Comparison of ENCODE assay signal across 27 cellular contexts in the genomic region with DNA sequence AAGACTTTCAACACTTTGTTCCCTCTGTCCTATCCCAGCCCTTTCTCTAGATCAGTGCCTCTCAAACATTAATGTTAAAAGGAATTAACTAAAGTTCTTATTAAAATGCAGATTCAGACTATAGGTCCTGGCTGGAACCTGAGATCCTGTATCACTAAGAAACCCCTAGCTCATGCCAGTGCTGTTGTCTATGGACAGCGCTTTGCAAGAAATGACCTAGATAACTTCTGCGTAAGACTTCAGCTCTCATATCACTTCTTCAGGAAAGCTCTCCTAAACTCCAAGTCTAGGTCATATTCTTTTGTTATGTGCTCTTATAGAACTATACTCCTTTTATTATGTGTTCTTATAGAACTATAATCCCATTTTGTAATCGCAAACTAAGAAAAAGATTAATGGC.
"Had no signal": no experiment of that assay in that cellular context is flagged by ENCODE, and none has a peak within 500 bp of the region (broad histone marks: within the 10 kb centered on the region; RNA-seq: fewer than 3 reads in every experiment).

No MANE protein-coding gene starts in this region.

- H3K27me3 ChIP-seq: neural progenitor cell, ovary, right lobe of liver, sigmoid colon, stomach, thyroid gland, tibial nerve, upper lobe of left lung, vagina had no signal

- H3K9ac ChIP-seq: neural progenitor cell, parathyroid adenoma had no signal

- H3K36me3 ChIP-seq: neural progenitor cell, ovary, prostate gland, right lobe of liver, sigmoid colon, stomach, thoracic aorta, thyroid gland, tibial nerve, upper lobe of left lung, vagina had no signal

- H3K27ac ChIP-seq: neural progenitor cell, ovary, parathyroid adenoma, prostate gland, right lobe of liver, sigmoid colon, stomach, thoracic aorta, thyroid gland, tibial nerve, upper lobe of left lung, vagina had no signal

- DNase-seq: naive thymus-derived CD8-positive, alpha-beta T cell; occipital lobe; ovary; posterior cingulate gyrus; right cardiac atrium; right lobe of liver; sigmoid colon; small intestine; stimulated activated CD4-positive, alpha-beta T cell treated with anti-CD3 and anti-CD28 coated beads, Interleukin-15, amount 100 ng/mL, for 24 hours; stimulated activated CD4-positive, alpha-beta T cell treated with anti-CD3 and anti-CD28 coated beads, Interleukin-2, amount 100 ng/mL, for 24 hours; stimulated activated CD4-positive, alpha-beta T cell treated with anti-CD3 and anti-CD28 coated beads, Interleukin-2, amount 100 ng/mL, for 48 hours; stimulated activated CD4-positive, alpha-beta T cell treated with anti-CD3 and anti-CD28 coated beads, Interleukin-4, amount 100 ng/mL, for 24 hours; stimulated activated naive B cell treated with anti-CD40 and anti-IgM and Interleukin-4, amounts not matched to agents 10 μg/mL and 1 μg/mL and 100 μg/mL, for 72 hours; stimulated activated naive CD4-positive, alpha-beta T cell treated with Interleukin-2 at 50 U/mL for 16 hours; stomach; thyroid gland; trophoblast cell; upper lobe of left lung had no signal

- H3K4me3 Mint-ChIP-seq: naive thymus-derived CD8-positive, alpha-beta T cell; natural killer cell treated with Interleukin-12 subunit alpha and Interleukin-12 subunit beta and Interleukin-15 and Interleukin-18, amount 100 ng/mL, for 72 hours; neural progenitor cell; stimulated activated effector memory CD8-positive, alpha-beta T cell treated with anti-CD3 and anti-CD28 coated beads, Interleukin-12 subunit alpha, Interleukin-12 subunit beta, amount 100 ng/mL, for 72 hours; stimulated activated naive B cell treated with anti-CD40 and anti-IgM and Interleukin-4, amounts not matched to agents 10 μg/mL and 1 μg/mL and 100 μg/mL, for 72 hours; stimulated activated naive CD8-positive, alpha-beta T cell treated with anti-CD3 and anti-CD28 coated beads, Interleukin-15, Interleukin-2, amounts not matched to agents 100 ng/mL and 50 ng/mL, for 24 hours had no signal

- H3K36me3 Mint-ChIP-seq: naive thymus-derived CD8-positive, alpha-beta T cell; natural killer cell treated with Interleukin-12 subunit alpha and Interleukin-12 subunit beta and Interleukin-15 and Interleukin-18, amount 100 ng/mL, for 72 hours; neural progenitor cell; stimulated activated effector memory CD8-positive, alpha-beta T cell treated with anti-CD3 and anti-CD28 coated beads, Interleukin-12 subunit alpha, Interleukin-12 subunit beta, amount 100 ng/mL, for 72 hours; stimulated activated naive B cell treated with anti-CD40 and anti-IgM and Interleukin-4, amounts not matched to agents 10 μg/mL and 1 μg/mL and 100 μg/mL, for 72 hours had no signal

- H3K27me3 Mint-ChIP-seq: stimulated activated naive B cell treated with anti-CD40 and anti-IgM and Interleukin-4, amounts not matched to agents 10 μg/mL and 1 μg/mL and 100 μg/mL, for 72 hours had no signal

- H3K27ac Mint-ChIP-seq: naive thymus-derived CD8-positive, alpha-beta T cell; natural killer cell treated with Interleukin-12 subunit alpha and Interleukin-12 subunit beta and Interleukin-15 and Interleukin-18, amount 100 ng/mL, for 72 hours; neural progenitor cell; stimulated activated effector memory CD8-positive, alpha-beta T cell treated with anti-CD3 and anti-CD28 coated beads, Interleukin-12 subunit alpha, Interleukin-12 subunit beta, amount 100 ng/mL, for 72 hours; stimulated activated naive B cell treated with anti-CD40 and anti-IgM and Interleukin-4, amounts not matched to agents 10 μg/mL and 1 μg/mL and 100 μg/mL, for 72 hours; stimulated activated naive CD8-positive, alpha-beta T cell treated with anti-CD3 and anti-CD28 coated beads, Interleukin-15, Interleukin-2, amounts not matched to agents 100 ng/mL and 50 ng/mL, for 24 hours had no signal

- H3K4me1 Mint-ChIP-seq: naive thymus-derived CD8-positive, alpha-beta T cell; neural progenitor cell; stimulated activated effector memory CD8-positive, alpha-beta T cell treated with anti-CD3 and anti-CD28 coated beads, Interleukin-12 subunit alpha, Interleukin-12 subunit beta, amount 100 ng/mL, for 72 hours; stimulated activated naive B cell treated with anti-CD40 and anti-IgM and Interleukin-4, amounts not matched to agents 10 μg/mL and 1 μg/mL and 100 μg/mL, for 72 hours had no signal

- H3K9me3 ChIP-seq: ovary, prostate gland, right lobe of liver, sigmoid colon, stomach, thoracic aorta, thyroid gland, tibial nerve, upper lobe of left lung, vagina had no signal

- ATAC-seq: naive thymus-derived CD8-positive, alpha-beta T cell; natural killer cell treated with Interleukin-12 subunit alpha and Interleukin-12 subunit beta and Interleukin-15 and Interleukin-18, amount 100 ng/mL, for 72 hours; right cardiac atrium; right lobe of liver; stimulated activated effector memory CD8-positive, alpha-beta T cell treated with anti-CD3 and anti-CD28 coated beads, Interleukin-12 subunit alpha, Interleukin-12 subunit beta, amount 100 ng/mL, for 72 hours; stimulated activated naive B cell treated with anti-CD40 and anti-IgM and Interleukin-4, amounts not matched to agents 10 μg/mL and 1 μg/mL and 100 μg/mL, for 72 hours had no signal

- H3K4me2 ChIP-seq: neural progenitor cell had no signal

- H3K4me3 ChIP-seq: neural progenitor cell, ovary, prostate gland, right lobe of liver, sigmoid colon, stomach, thoracic aorta, thyroid gland, tibial nerve, upper lobe of left lung, vagina had no signal

- H3K4me1 ChIP-seq: neural progenitor cell, parathyroid adenoma, prostate gland, sigmoid colon, thyroid gland, tibial nerve, upper lobe of left lung, vagina had no signal

- H3K9me3 Mint-ChIP-seq: naive thymus-derived CD8-positive, alpha-beta T cell; natural killer cell treated with Interleukin-12 subunit alpha and Interleukin-12 subunit beta and Interleukin-15 and Interleukin-18, amount 100 ng/mL, for 72 hours; neural progenitor cell; stimulated activated effector memory CD8-positive, alpha-beta T cell treated with anti-CD3 and anti-CD28 coated beads, Interleukin-12 subunit alpha, Interleukin-12 subunit beta, amount 100 ng/mL, for 72 hours; stimulated activated naive B cell treated with anti-CD40 and anti-IgM and Interleukin-4, amounts not matched to agents 10 μg/mL and 1 μg/mL and 100 μg/mL, for 72 hours; stimulated activated naive CD8-positive, alpha-beta T cell treated with anti-CD3 and anti-CD28 coated beads, Interleukin-15, Interleukin-2, amounts not matched to agents 100 ng/mL and 50 ng/mL, for 24 hours had no signal

- H3K79me2 ChIP-seq: parathyroid adenoma had no signal
